Comparison of ENCODE assay signal across 13 cellular contexts in the genomic region with DNA sequence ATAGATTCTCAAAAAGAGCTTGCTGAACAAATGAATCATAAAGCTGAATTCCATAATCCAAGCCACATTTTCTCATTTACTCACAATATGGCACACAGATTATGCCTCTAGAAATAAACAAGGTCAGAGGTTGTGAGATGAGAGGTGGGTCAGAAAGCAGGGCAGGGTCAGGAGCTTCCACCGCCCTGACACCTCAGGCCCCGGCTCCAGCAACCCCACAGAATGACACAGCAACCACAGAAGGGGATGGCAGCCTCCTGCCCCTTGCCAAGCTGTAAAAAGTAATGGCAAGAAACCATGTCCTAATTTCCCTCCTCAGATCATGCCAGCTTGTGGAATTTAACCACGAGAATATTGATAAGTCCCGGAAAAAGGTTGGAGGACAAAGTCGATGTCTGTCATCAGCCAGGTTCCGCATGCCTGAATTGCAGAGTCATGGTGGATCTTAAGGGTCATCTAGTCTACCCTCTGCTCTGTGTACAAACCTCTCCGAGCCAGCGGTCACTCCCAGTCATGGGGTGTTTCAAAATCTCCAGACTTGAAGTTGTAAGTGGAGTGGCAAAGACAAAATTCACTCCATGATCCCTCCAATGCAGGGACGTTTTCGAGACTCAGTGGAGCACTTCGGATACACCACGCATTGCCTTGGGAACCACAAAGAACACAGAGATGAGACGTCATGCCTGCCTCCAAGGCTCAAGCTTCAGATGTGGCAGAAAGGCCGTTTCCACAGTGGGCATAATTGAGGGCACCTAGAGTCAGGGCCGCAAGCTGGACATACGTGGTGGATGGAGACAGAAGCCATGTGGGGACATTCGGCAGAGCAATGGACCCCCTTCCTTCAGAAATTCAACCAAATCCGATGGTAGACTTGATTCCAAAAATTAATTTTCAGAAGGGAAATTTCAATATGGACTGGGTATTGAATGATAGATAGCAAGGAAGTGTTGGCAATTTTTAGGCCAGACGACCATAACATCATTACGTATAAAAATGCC.
DNase-seq lines count a peak whose midpoint lies in the region; ATAC-seq, FAIRE-seq and TF ChIP-seq lines count a peak whose summit lies in the region.
"Had no signal": no experiment of that assay in that cellular context is flagged by ENCODE, and none has a peak within 500 bp of the region (broad histone marks: within the 10 kb centered on the region; RNA-seq: fewer than 3 reads in every experiment).

No MANE protein-coding gene starts in this region.

- no peak overlapping the region for H3K14ac ChIP-seq in mesenchymal stem cell (ENCODE audit: low read length in 2 of 2)

- H3K18ac ChIP-seq in mesenchymal stem cell (ENCODE audit: low read depth in 1 of 2, low read length in 2 of 2) = peak overlapping the region; percentile 63 to 70

- H3K4me3 Mint-ChIP-seq in activated B cell treated with CpG ODN at 0.5 μM for 24 hours = no peak overlapping the region

- H3K23ac ChIP-seq in mesenchymal stem cell (ENCODE audit: low read length in 2 of 2) = no peak overlapping the region

- H3K27ac Mint-ChIP-seq in activated B cell treated with CpG ODN at 0.5 μM for 24 hours = peak overlapping the region; percentile 4

- H3K9ac ChIP-seq in mesenchymal stem cell (ENCODE audit: low read length) = no peak overlapping the region

- ATAC-seq in A549 = peak in 1 of 2 experiments; percentile 13; a peak in 1 of 6 replicates
- no peak for ATAC-seq in activated B cell treated with CpG ODN at 0.5 μM for 24 hours (ENCODE audit: low read depth)
- ATAC-seq in activated CD4-positive, CD25-positive, alpha-beta regulatory T cell treated with anti-CD3 and anti-CD28 coated beads, Interleukin-2, amount 50 U/mL, for 24 hours = no peak
- ATAC-seq in pancreas = no peak
- no peak for ATAC-seq in GM18861 (IDR thresholded peaks at IDR 0.05; ENCODE audit: unreplicated experiment)

- TF ChIP-seq RAD21 in A549 (conservative IDR thresholded peaks at IDR 0.05 in 1 of 2, IDR thresholded peaks at IDR 0.05 in 1 of 2) = no peak

- no peaks in the 10 kb centered on the region for H3K36me3 ChIP-seq in mesenchymal stem cell (ENCODE audit: control insufficient read depth in 1 of 2, insufficient read depth in 2 of 2, low read depth in 1 of 2, low read length in 2 of 2)
- no peaks in the 10 kb centered on the region for H3K36me3 ChIP-seq in pancreas

- peak overlapping the region; percentile 37 for H2BK120ac ChIP-seq in mesenchymal stem cell (ENCODE audit: low read depth, low read length)

- H2BK5ac ChIP-seq in mesenchymal stem cell (ENCODE audit: low read depth, low read length, poor library complexity, severe bottlenecking) = no peak overlapping the region

- no peak for TF ChIP-seq POLR2A in A549 (IDR thresholded peaks at IDR 0.05; ENCODE audit: low read length)

- WGBS in A549 (ENCODE audit: missing lambda C conversion rate) = 82% methylated on average over 20 of the region's 20 CpGs
- WGBS in mesenchymal stem cell = 92% methylated on average over 17 of the region's 20 CpGs
- 85 to 86% methylated on average over 20 of the region's 20 CpGs for WGBS in pancreas, 2 donors

- H3K4me1 ChIP-seq in A549 (peaks cover 34% of the 10 kb centered on the region), mesenchymal stem cell (ENCODE audit: control insufficient read depth, insufficient read depth, low read depth, low read length) (peaks cover 18% of the 10 kb centered on the region), pancreas (peaks cover 6 to 11% (median 8%) of the 10 kb centered on the region in 3 donors)

- H2AFZ ChIP-seq in mesenchymal stem cell (ENCODE audit: low read depth, low read length) = no peak overlapping the region

- intact Hi-C loops in activated B cell treated with CpG ODN at 0.5 μM for 24 hours (cut with micrococcal nuclease) (no loop called here), pancreas (cut with DNase I) (no loop called here)

- peak overlapping the region; percentile 35 to 82 for H3K27ac ChIP-seq in A549
- no peak overlapping the region for H3K27ac ChIP-seq in mesenchymal stem cell (ENCODE audit: low read length, poor library complexity, severe bottlenecking)
- no peak overlapping the region for H3K27ac ChIP-seq in pancreas

- H2AK5ac ChIP-seq in mesenchymal stem cell (ENCODE audit: low read length, severe bottlenecking) = peak overlapping the region; percentile 60

- peak overlapping the region; percentile 44 for H4K91ac ChIP-seq in mesenchymal stem cell (ENCODE audit: low read length)

- no peak overlapping the region for H2BK15ac ChIP-seq in mesenchymal stem cell (ENCODE audit: low read depth, poor library complexity, severe bottlenecking)

- no peak overlapping the region; the same call in 2 of the 3 replicates for H3K4me2 ChIP-seq in A549
- no peak overlapping the region for H3K4me2 ChIP-seq in mesenchymal stem cell (ENCODE audit: low read length, poor library complexity, severe bottlenecking)

- peak overlapping the region in 1 of 2 experiments; percentile 82 for H3K4ac ChIP-seq in mesenchymal stem cell (ENCODE audit: low read depth in 1 of 2, low read length in 2 of 2)

- peak overlapping the region; percentile 38 for H4K8ac ChIP-seq in mesenchymal stem cell (ENCODE audit: low read length)

- no peaks in the 10 kb centered on the region for H3K27me3 ChIP-seq in mesenchymal stem cell (ENCODE audit: control insufficient read depth in 1 of 2, insufficient read depth in 1 of 2, low read length in 2 of 2)
- no peaks in the 10 kb centered on the region for H3K27me3 ChIP-seq in pancreas
- H3K27me3 ChIP-seq: body of pancreas had no signal

- POLR2A ChIA-PET in A549 (lab: Yijun Ruan, JAX) (interaction anchor here (0.7 kb wide), 1 partner anchor 99 kb away, joined by 4 read pairs; no protein-coding TSS in a partner anchor), activated B cell treated with CpG ODN at 0.5 μM for 24 hours (lab: Charles Lee) (interaction anchor here (0.6 to 1.2 kb wide), 3 partner anchors 25 to 322 kb away, joined by 3 to 5 read pairs (median 3); no protein-coding TSS in a partner anchor)

- no peaks in the 10 kb centered on the region for H3K27me3 Mint-ChIP-seq in activated B cell treated with CpG ODN at 0.5 μM for 24 hours

- H3K36me3 Mint-ChIP-seq in activated B cell treated with CpG ODN at 0.5 μM for 24 hours (ENCODE audit: low read depth) = no peaks in the 10 kb centered on the region

- H3K4me3 ChIP-seq in A549 = no peak overlapping the region
- no peak overlapping the region for H3K4me3 ChIP-seq in mesenchymal stem cell (ENCODE audit: insufficient read depth in 1 of 2, low read depth in 1 of 2, low read length in 2 of 2)
- no peak overlapping the region for H3K4me3 ChIP-seq in pancreas
- H3K4me3 ChIP-seq: body of pancreas had no signal

- TF ChIP-seq EP300 in A549 (IDR thresholded peaks at IDR 0.05) = no peak

- no peaks in the 10 kb centered on the region for H3K79me1 ChIP-seq in mesenchymal stem cell (replicated peaks; ENCODE audit: low read length, poor library complexity, severe bottlenecking)

- peaks cover 11% of the 10 kb centered on the region for H3K4me1 Mint-ChIP-seq in activated B cell treated with CpG ODN at 0.5 μM for 24 hours

- H3K9me3 Mint-ChIP-seq in activated B cell treated with CpG ODN at 0.5 μM for 24 hours = no peaks in the 10 kb centered on the region

- no peak for TF ChIP-seq CTCF in A549 (IDR thresholded peaks at IDR 0.05)
- no peak for TF ChIP-seq CTCF in activated B cell treated with CpG ODN at 0.5 μM for 24 hours (IDR thresholded peaks at IDR 0.05)
- TF ChIP-seq CTCF in pancreas (IDR thresholded peaks at IDR 0.05) = no peak

- peak overlapping the region; percentile 85 to 90 for H2BK12ac ChIP-seq in mesenchymal stem cell (ENCODE audit: low read length in 2 of 2)

- DNase-seq in A549 (ENCODE audit: low read depth in 1 of 2, low spot score in 1 of 2) = peak in 1 of 2 experiments; percentile 39
- peak; percentile 23 for DNase-seq in H4 (ENCODE audit: low spot score)
- no peak for DNase-seq in activated B cell treated with CpG ODN at 0.5 μM for 24 hours
- DNase-seq in mesenchymal stem cell = no peak
- no peak for DNase-seq in pancreas
- DNase-seq in NCI-H1436 treated with DMSO at 0.1 percent for 48 hours (lab: John Stamatoyannopoulos, UW) = no peak
- DNase-seq: activated CD4-positive, CD25-positive, alpha-beta regulatory T cell treated with anti-CD3 and anti-CD28 coated beads, Interleukin-2, amount 50 U/mL, for 72 hours; activated T-cell treated with anti-CD3 and anti-CD28 coated beads, Interleukin-2, amount 50 U/mL, for 48 hours; hippocampal formation; mammary epithelial cell had no signal

- CTCF ChIA-PET in A549 (lab: Yijun Ruan, JAX) = interaction anchor here (0.7 to 1.6 kb wide), 4 partner anchors 16 to 209 kb away, joined by 3 to 4 read pairs (median 3); no protein-coding TSS in a partner anchor
- CTCF ChIA-PET in activated B cell treated with CpG ODN at 0.5 μM for 24 hours (lab: Charles Lee) = no interaction called here

- H3K9me3 ChIP-seq in A549 = no peaks in the 10 kb centered on the region
- no peaks in the 10 kb centered on the region for H3K9me3 ChIP-seq in mesenchymal stem cell (ENCODE audit: control insufficient read depth, low read length)
- no peaks in the 10 kb centered on the region for H3K9me3 ChIP-seq in pancreas
- H3K9me3 ChIP-seq: body of pancreas had no signal

- FAIRE-seq in A549 (lab: Jason Lieb, UNC) (no peak), pancreas (lab: Jason Lieb, UNC) (no peak)

TF ChIP-seq in A549, 52 proteins besides CTCF, POLR2A, EP300 and RAD21 (continues in another document):
- TF ChIP-seq GATA3 (IDR thresholded peaks at IDR 0.05; ENCODE audit: borderline replicate concordance) = no peak
- TF ChIP-seq, protein P1, sequence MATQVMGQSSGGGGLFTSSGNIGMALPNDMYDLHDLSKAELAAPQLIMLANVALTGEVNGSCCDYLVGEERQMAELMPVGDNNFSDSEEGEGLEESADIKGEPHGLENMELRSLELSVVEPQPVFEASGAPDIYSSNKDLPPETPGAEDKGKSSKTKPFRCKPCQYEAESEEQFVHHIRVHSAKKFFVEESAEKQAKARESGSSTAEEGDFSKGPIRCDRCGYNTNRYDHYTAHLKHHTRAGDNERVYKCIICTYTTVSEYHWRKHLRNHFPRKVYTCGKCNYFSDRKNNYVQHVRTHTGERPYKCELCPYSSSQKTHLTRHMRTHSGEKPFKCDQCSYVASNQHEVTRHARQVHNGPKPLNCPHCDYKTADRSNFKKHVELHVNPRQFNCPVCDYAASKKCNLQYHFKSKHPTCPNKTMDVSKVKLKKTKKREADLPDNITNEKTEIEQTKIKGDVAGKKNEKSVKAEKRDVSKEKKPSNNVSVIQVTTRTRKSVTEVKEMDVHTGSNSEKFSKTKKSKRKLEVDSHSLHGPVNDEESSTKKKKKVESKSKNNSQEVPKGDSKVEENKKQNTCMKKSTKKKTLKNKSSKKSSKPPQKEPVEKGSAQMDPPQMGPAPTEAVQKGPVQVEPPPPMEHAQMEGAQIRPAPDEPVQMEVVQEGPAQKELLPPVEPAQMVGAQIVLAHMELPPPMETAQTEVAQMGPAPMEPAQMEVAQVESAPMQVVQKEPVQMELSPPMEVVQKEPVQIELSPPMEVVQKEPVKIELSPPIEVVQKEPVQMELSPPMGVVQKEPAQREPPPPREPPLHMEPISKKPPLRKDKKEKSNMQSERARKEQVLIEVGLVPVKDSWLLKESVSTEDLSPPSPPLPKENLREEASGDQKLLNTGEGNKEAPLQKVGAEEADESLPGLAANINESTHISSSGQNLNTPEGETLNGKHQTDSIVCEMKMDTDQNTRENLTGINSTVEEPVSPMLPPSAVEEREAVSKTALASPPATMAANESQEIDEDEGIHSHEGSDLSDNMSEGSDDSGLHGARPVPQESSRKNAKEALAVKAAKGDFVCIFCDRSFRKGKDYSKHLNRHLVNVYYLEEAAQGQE (IDR thresholded peaks at IDR 0.05) = no peak

Comparison
In these comparisons a context has a peak if more than half of its experiments do, and no peak if none do; other contexts are left out.
1. H3K27ac ChIP-seq: peak in A549 (2 of 2); none in mesenchymal stem cell (single experiment) and pancreas (0 of 4).